In the genomic region with DNA sequence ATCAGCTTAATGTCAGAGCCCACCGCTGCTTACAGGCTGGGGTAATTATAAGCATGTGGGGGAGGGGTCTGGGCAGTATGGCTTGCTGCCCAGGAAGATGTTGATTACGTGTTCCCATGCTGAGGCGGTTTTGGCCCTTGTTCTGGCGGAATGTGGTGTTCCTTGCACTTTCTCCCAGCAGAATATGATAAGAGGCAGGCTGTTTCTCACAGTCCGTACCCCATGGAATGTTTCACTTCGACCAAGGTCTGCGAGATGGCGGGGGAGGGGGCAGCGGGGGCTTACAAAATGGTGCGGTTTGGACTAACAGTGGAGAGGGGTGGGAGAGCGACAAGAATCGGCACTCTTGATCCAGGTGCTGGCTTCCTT, we compare ENCODE assay signal across 11 cellular contexts. TPM values are rescaled to one million over a fixed set of nuclear protein-coding genes. Genes with fewer than 3 reads are reported as not detected.
DNase-seq lines count a peak whose midpoint lies in the region; ATAC-seq and TF ChIP-seq lines count a peak whose summit lies in the region.
"Had no signal": no experiment of that assay in that cellular context is flagged by ENCODE, and none has a peak within 500 bp of the region (broad histone marks: within the 10 kb centered on the region; RNA-seq: fewer than 3 reads in every experiment).

No MANE protein-coding gene starts in this region.

- no peaks in the 10 kb centered on the region for H3K36me3 ChIP-seq in endodermal cell (ENCODE audit: control insufficient read depth, insufficient read depth, low read length)

- ATAC-seq in HG03457 (IDR thresholded peaks at IDR 0.05; ENCODE audit: unreplicated experiment) (no peak), HG03460 (IDR thresholded peaks at IDR 0.05; ENCODE audit: unreplicated experiment) (no peak)

- H3K4me3 ChIP-seq in endodermal cell (ENCODE audit: low read length), result no peak overlapping the region

- no peaks in the 10 kb centered on the region for H3K9me3 Mint-ChIP-seq in endodermal cell
- peaks cover 6% of the 10 kb centered on the region for H3K9me3 Mint-ChIP-seq in nephron progenitor cell
- H3K9me3 Mint-ChIP-seq: activated naive CD8-positive, alpha-beta T cell treated with anti-CD3 and anti-CD28 coated beads, Interleukin-2, amount 10 ng/mL, durations not matched to agents 7 days and 5 days had no signal

- peaks cover 87% of the 10 kb centered on the region for H3K27me3 ChIP-seq in endodermal cell (ENCODE audit: control insufficient read depth, insufficient read depth, low read length, poor library complexity, severe bottlenecking)

- WGBS in endodermal cell (ENCODE audit: insufficient coverage in 1 of 2, insufficient read length in 1 of 2), 2 experiments, result 21 to 30% methylated on average over 12 of the region's 12 CpGs

- H3K27ac ChIP-seq in endodermal cell (ENCODE audit: low read depth, low read length), result no peak overlapping the region

- H3K4me3 Mint-ChIP-seq in endodermal cell, result peak overlapping the region; percentile 32
- peak overlapping the region; percentile 2 for H3K4me3 Mint-ChIP-seq in nephron progenitor cell
- H3K4me3 Mint-ChIP-seq: activated naive CD8-positive, alpha-beta T cell treated with anti-CD3 and anti-CD28 coated beads, Interleukin-2, amount 10 ng/mL, durations not matched to agents 7 days and 5 days; CD14-positive monocyte had no signal

- no peaks in the 10 kb centered on the region for H3K9me3 ChIP-seq in endodermal cell (ENCODE audit: control insufficient read depth, low read length)

- peak; percentile 63 for DNase-seq in DMS153 (lab: John Stamatoyannopoulos, UW)
- peak; percentile 99 for DNase-seq in NCI-H2107 (lab: John Stamatoyannopoulos, UW)
- peak; percentile 80 for DNase-seq in endodermal cell
- DNase-seq in nephron progenitor cell, result no peak
- DNase-seq in SHP77 (lab: John Stamatoyannopoulos, UW), result no peak
- no peak for DNase-seq in posterior vena cava (ENCODE audit: low spot score)
- DNase-seq: stimulated activated naive CD4-positive, alpha-beta T cell had no signal

- peak overlapping the region; percentile 23 for H3K9ac ChIP-seq in endodermal cell (ENCODE audit: extremely low read depth, low read length, poor library complexity, severe bottlenecking)

- H3K4me1 ChIP-seq in endodermal cell (ENCODE audit: control insufficient read depth, insufficient read depth, low read length), result peaks cover 3% of the 10 kb centered on the region

- H3K27ac Mint-ChIP-seq in endodermal cell, result peak overlapping the region; percentile 28
- H3K27ac Mint-ChIP-seq in nephron progenitor cell, result no peak overlapping the region
- H3K27ac Mint-ChIP-seq: activated naive CD8-positive, alpha-beta T cell treated with anti-CD3 and anti-CD28 coated beads, Interleukin-2, amount 10 ng/mL, durations not matched to agents 7 days and 5 days had no signal

- TF ChIP-seq CTCF in endodermal cell (conservative IDR thresholded peaks at IDR 0.05) (no peak), nephron progenitor cell (IDR thresholded peaks at IDR 0.05) (no peak)

- peaks cover 98% of the 10 kb centered on the region for H3K27me3 Mint-ChIP-seq in endodermal cell (ENCODE audit: insufficient read depth)
- H3K27me3 Mint-ChIP-seq in nephron progenitor cell (ENCODE audit: low read depth, poor library complexity), result peaks cover 94% of the 10 kb centered on the region

- intact Hi-C loops in posterior vena cava (cut with DNase I), result no loop called here

- peaks cover 13% of the 10 kb centered on the region for H3K4me1 Mint-ChIP-seq in endodermal cell
- peaks cover 16% of the 10 kb centered on the region for H3K4me1 Mint-ChIP-seq in nephron progenitor cell
- H3K4me1 Mint-ChIP-seq: activated naive CD8-positive, alpha-beta T cell treated with anti-CD3 and anti-CD28 coated beads, Interleukin-2, amount 10 ng/mL, durations not matched to agents 7 days and 5 days had no signal

- H3K36me3 Mint-ChIP-seq in endodermal cell (ENCODE audit: low read depth) (no peaks in the 10 kb centered on the region), nephron progenitor cell (ENCODE audit: low read depth) (no peaks in the 10 kb centered on the region)
- H3K36me3 Mint-ChIP-seq: activated naive CD8-positive, alpha-beta T cell treated with anti-CD3 and anti-CD28 coated beads, Interleukin-2, amount 10 ng/mL, durations not matched to agents 7 days and 5 days; CD14-positive monocyte had no signal

RNA-seq across cellular contexts. Expression of gene HPCAL4, which starts 9.8 kb away (rescaled TPM):
- total RNA-seq in endodermal cell, result not detected
- polyA plus RNA-seq in endodermal cell (2013, experiment 1 of 2), result 0.21 TPM
- 0.17 TPM for polyA plus RNA-seq in endodermal cell (2013, experiment 2 of 2)
- total RNA-seq in posterior vena cava, result under 1 TPM in 1 of 2 donors, not detected in 1; 0.09 TPM

RNA-seq across cellular contexts. Expression of gene NT5C1A, which starts 29.2 kb away (rescaled TPM):
- not detected for total RNA-seq in endodermal cell
- polyA plus RNA-seq in endodermal cell (2013, experiment 1 of 2), result not detected
- polyA plus RNA-seq in endodermal cell (2013, experiment 2 of 2), result not detected
- 1 to 10 TPM in 1 of 2 donors, under 1 TPM in 1; 0.71 to 1.1 TPM for total RNA-seq in posterior vena cava
- total RNA-seq: activated naive CD8-positive, alpha-beta T cell treated with anti-CD3 and anti-CD28 coated beads, Interleukin-2, amount 10 ng/mL, durations not matched to agents 7 days and 5 days had no signal
- polyA plus RNA-seq: CD14-positive monocyte had no signal

RNA-seq across cellular contexts. Expression of gene PPIE, which starts 37.6 kb away (rescaled TPM):
- total RNA-seq in endodermal cell, result 10 to 100 TPM; 39.5 to 59.4 TPM
- polyA plus RNA-seq in endodermal cell (2013, experiment 1 of 2), result 51.8 TPM
- 46.9 TPM for polyA plus RNA-seq in endodermal cell (2013, experiment 2 of 2)
- total RNA-seq in posterior vena cava, result 10 to 100 TPM; 29.0 to 45.9 TPM

Comparison
In these comparisons a context has a peak if more than half of its experiments do, and no peak if none do; other contexts are left out.
1. DNase-seq: peak in DMS153 (single experiment), NCI-H2107 (single experiment) and endodermal cell (single experiment); none in nephron progenitor cell (single experiment), SHP77 (0 of 2) and posterior vena cava (single experiment).